ENCODE assay signal across 9 cellular contexts in genomic region chr5:143001764-143002351, GRCh38.
DNase-seq lines count a peak whose midpoint lies in the region; ATAC-seq, FAIRE-seq and TF ChIP-seq lines count a peak whose summit lies in the region.
"Had no signal": no experiment of that assay in that cellular context is flagged by ENCODE, and none has a peak within 500 bp of the region (broad histone marks: within the 10 kb centered on the region; RNA-seq: fewer than 3 reads in every experiment).

No MANE protein-coding gene starts in this region.

- no peaks in the 10 kb centered on the region for H3K9me2 ChIP-seq in Loucy (replicated peaks; ENCODE audit: low read depth, low read length)

- no peak for ATAC-seq in HG02870 (IDR thresholded peaks at IDR 0.05; ENCODE audit: unreplicated experiment)

- no peaks in the 10 kb centered on the region for H3K27me3 ChIP-seq in BLaER1 treated with 17β-estradiol and CSF1 and Interleukin-3, amounts not matched to agents 10 nM and 100 nM
- H3K27me3 ChIP-seq in Loucy (ENCODE audit: insufficient read depth, low read length, poor library complexity, severe bottlenecking) (no peaks in the 10 kb centered on the region), astrocyte (ENCODE audit: insufficient read depth, low read length) (no peaks in the 10 kb centered on the region)

- H3K4me1 ChIP-seq in BLaER1 treated with 17β-estradiol and CSF1 and Interleukin-3, amounts not matched to agents 10 nM and 100 nM = peaks cover 67 to 91% (median 85%) of the 10 kb centered on the region in 10 experiments
- H3K4me1 ChIP-seq in Loucy (ENCODE audit: insufficient read depth, low read length, poor library complexity, severe bottlenecking) = peaks cover 29% of the 10 kb centered on the region
- H3K4me1 ChIP-seq in astrocyte (ENCODE audit: insufficient read depth, low read length) = peaks cover 18% of the 10 kb centered on the region
- peaks cover 14% of the 10 kb centered on the region for H3K4me1 ChIP-seq in mesodermal cell (ENCODE audit: control insufficient read depth, insufficient read depth, low read length, poor library complexity, severe bottlenecking)

- H3F3A ChIP-seq in Loucy (ENCODE audit: low read depth) = no peaks in the 10 kb centered on the region

- no peaks in the 10 kb centered on the region for H3K36me3 Mint-ChIP-seq in astrocyte (ENCODE audit: low read depth, unreplicated experiment)

- FAIRE-seq in astrocyte (lab: Jason Lieb, UNC) = peak; percentile 26
- FAIRE-seq: colon had no signal

- peak overlapping the region; percentile 81 to 89 (median 87) for H3K9ac ChIP-seq in BLaER1 treated with 17β-estradiol and CSF1 and Interleukin-3, amounts not matched to agents 10 nM and 100 nM
- peak overlapping the region; percentile 10 for H3K9ac ChIP-seq in Loucy (ENCODE audit: low read depth, low read length, poor library complexity, severe bottlenecking)
- peak overlapping the region; percentile 20 for H3K9ac ChIP-seq in astrocyte (ENCODE audit: low read length)

- no peaks in the 10 kb centered on the region for H3K79me2 ChIP-seq in Loucy (ENCODE audit: insufficient read depth, low read length)
- H3K79me2 ChIP-seq in astrocyte (ENCODE audit: insufficient read depth, low read length) = no peaks in the 10 kb centered on the region

- peaks cover 0 to 47% (median 0%) of the 10 kb centered on the region in 11 experiments; a peak in 11 of 22 replicates for H3K9me3 ChIP-seq in BLaER1 treated with 17β-estradiol and CSF1 and Interleukin-3, amounts not matched to agents 10 nM and 100 nM (replicated peaks in 1 of 11)
- no peaks in the 10 kb centered on the region for H3K9me3 ChIP-seq in Loucy (ENCODE audit: insufficient read depth, low read depth, low read length)
- H3K9me3 ChIP-seq in astrocyte (ENCODE audit: insufficient read depth, low read depth, low read length) = no peaks in the 10 kb centered on the region
- no peaks in the 10 kb centered on the region for H3K9me3 ChIP-seq in mesodermal cell (ENCODE audit: control insufficient read depth, low read length)

- 67 to 73% methylated on average over 7 of the region's 8 CpGs for WGBS in mesodermal cell (ENCODE audit: insufficient coverage in 2 of 2), 2 experiments

- peak overlapping the region; percentile 94 to 99 (median 98) for H3K27ac ChIP-seq in BLaER1 treated with 17β-estradiol and CSF1 and Interleukin-3, amounts not matched to agents 10 nM and 100 nM
- H3K27ac ChIP-seq in astrocyte (ENCODE audit: low read depth, low read length) (peak overlapping the region; percentile 37), mesodermal cell (ENCODE audit: low read depth, low read length, severe bottlenecking) (peak overlapping the region; percentile 45)

- no peaks in the 10 kb centered on the region for H4K20me1 ChIP-seq in BLaER1 treated with 17β-estradiol and CSF1 and Interleukin-3, amounts not matched to agents 10 nM and 100 nM
- no peaks in the 10 kb centered on the region for H4K20me1 ChIP-seq in Loucy (ENCODE audit: insufficient read depth, low read length, poor library complexity, severe bottlenecking)
- H4K20me1 ChIP-seq in astrocyte (ENCODE audit: insufficient read depth, low read length) = no peaks in the 10 kb centered on the region

- peak; percentile 86 for DNase-seq in astrocyte (ENCODE audit: low read depth)
- DNase-seq in amygdala (lab: John Stamatoyannopoulos, UW) = no peak
- DNase-seq in pons (ENCODE audit: low spot score) = no peak
- DNase-seq in 8988T = no peak

- H3K4me3 Mint-ChIP-seq in astrocyte (ENCODE audit: unreplicated experiment) = no peak overlapping the region

- H3K9me3 Mint-ChIP-seq in astrocyte (ENCODE audit: unreplicated experiment) = no peaks in the 10 kb centered on the region

- peak overlapping the region; percentile 91 for H3K27ac Mint-ChIP-seq in astrocyte (ENCODE audit: unreplicated experiment)

- H3K4me3 ChIP-seq in BLaER1 treated with 17β-estradiol and CSF1 and Interleukin-3, amounts not matched to agents 10 nM and 100 nM = peak overlapping the region in 6 of 10 experiments; percentile 8 to 30 (median 24); a peak in 7 of 20 replicates
- no peak overlapping the region for H3K4me3 ChIP-seq in Loucy (ENCODE audit: low read length, poor library complexity, severe bottlenecking)
- H3K4me3 ChIP-seq in astrocyte (ENCODE audit: insufficient read depth, low read depth, low read length) = no peak overlapping the region
- H3K4me3 ChIP-seq in mesodermal cell (ENCODE audit: extremely low read depth, insufficient read depth, low read length, poor library complexity, severe bottlenecking) = no peak overlapping the region

- TF ChIP-seq CTCF in Loucy (conservative IDR thresholded peaks at IDR 0.05; ENCODE audit: low read length) = no peak
- no peak for TF ChIP-seq CTCF in astrocyte (IDR thresholded peaks at IDR 0.05; ENCODE audit: insufficient read depth, low read depth, low read length)

- no peak overlapping the region for H2AFZ ChIP-seq in Loucy (ENCODE audit: low read length)
- H2AFZ ChIP-seq in astrocyte (ENCODE audit: low read depth, low read length) = peak overlapping the region; percentile 40

- peak overlapping the region; percentile 64 to 97 (median 86) for H3K4me2 ChIP-seq in BLaER1 treated with 17β-estradiol and CSF1 and Interleukin-3, amounts not matched to agents 10 nM and 100 nM
- H3K4me2 ChIP-seq in Loucy (ENCODE audit: low read depth, low read length, poor library complexity, severe bottlenecking) (peak overlapping the region; percentile 37), astrocyte (ENCODE audit: low read length) (peak overlapping the region; percentile 65)

- H3K4me1 Mint-ChIP-seq in astrocyte (ENCODE audit: low read depth, unreplicated experiment) = peaks cover 30% of the 10 kb centered on the region

- H3K27me3 Mint-ChIP-seq in astrocyte (ENCODE audit: low read depth, unreplicated experiment) = no peaks in the 10 kb centered on the region

- peaks cover 0 to 50% (median 0%) of the 10 kb centered on the region in 11 experiments; a peak in 10 of 22 replicates for H3K36me3 ChIP-seq in BLaER1 treated with 17β-estradiol and CSF1 and Interleukin-3, amounts not matched to agents 10 nM and 100 nM
- H3K36me3 ChIP-seq in Loucy (ENCODE audit: insufficient read depth, low read length) (no peaks in the 10 kb centered on the region), astrocyte (ENCODE audit: insufficient read depth, low read length) (no peaks in the 10 kb centered on the region), mesodermal cell (ENCODE audit: control insufficient read depth, insufficient read depth, low read length) (no peaks in the 10 kb centered on the region)

Comparison
In these comparisons a context has a peak if more than half of its experiments do, and no peak if none do; other contexts are left out.
1. H3K27ac ChIP-seq: peak in every context shown above with its lines; median percentile 98 in BLaER1 treated with 17β-estradiol and CSF1 and Interleukin-3, amounts not matched to agents 10 nM and 100 nM; 45 in mesodermal cell; 37 in astrocyte.
2. H3K4me3 ChIP-seq: peak in BLaER1 treated with 17β-estradiol and CSF1 and Interleukin-3, amounts not matched to agents 10 nM and 100 nM (6 of 10); none in Loucy (single experiment), astrocyte (single experiment) and mesodermal cell (single experiment).
3. H3K9ac ChIP-seq: peak in every context shown above with its lines; median percentile 87 in BLaER1 treated with 17β-estradiol and CSF1 and Interleukin-3, amounts not matched to agents 10 nM and 100 nM; 20 in astrocyte; 10 in Loucy.
4. Peak in every context shown above with its lines, with median percentiles within 50 percentile points of each other: H3K4me2 ChIP-seq.